ENCODE assay signal across 8 cellular contexts in genomic region chr3:157542711-157543485, GRCh38. TPM values are rescaled to one million over a fixed set of nuclear protein-coding genes. Genes with fewer than 3 reads are reported as not detected.
A peak's percentile ranks its signal among the peaks of the same experiment; 100 is the strongest.
DNase-seq lines count a peak whose midpoint lies in the region; ATAC-seq and TF ChIP-seq lines count a peak whose summit lies in the region.

No MANE protein-coding gene starts in this region.

- CTCF ChIA-PET in A673 (lab: Charles Lee): no interaction called here

- no peaks in the 10 kb centered on the region for H3K9me3 ChIP-seq in A673 (ENCODE audit: low read depth, low read length, poor library complexity, severe bottlenecking)
- H3K9me3 ChIP-seq in mucosa of descending colon: no peaks in the 10 kb centered on the region

- POLR2A ChIA-PET in A673 (lab: Charles Lee; ENCODE audit: low non-redundant PET): no interaction called here

- H3K27ac ChIP-seq in A673 (ENCODE audit: low read depth, low read length, poor library complexity, severe bottlenecking): no peak overlapping the region

- H3K4me1 ChIP-seq in A673 (ENCODE audit: insufficient read depth, low read length, poor library complexity, severe bottlenecking) (no peaks in the 10 kb centered on the region), mucosa of descending colon (ENCODE audit: low read depth) (no peaks in the 10 kb centered on the region)

- peak; percentile 97 for ATAC-seq in mucosa of descending colon
- no peak for ATAC-seq in GM18867 (IDR thresholded peaks at IDR 0.05; ENCODE audit: unreplicated experiment)

- TF ChIP-seq CTCF in A673 (conservative IDR thresholded peaks at IDR 0.05; ENCODE audit: low read depth, low read length) (no peak), epithelial cell of esophagus (IDR thresholded peaks at IDR 0.05; ENCODE audit: insufficient read depth, low read depth, low read length, missing control alignments) (peak; percentile 14), mucosa of descending colon (IDR thresholded peaks at IDR 0.05) (no peak)

- H3K4me3 ChIP-seq in A673 (ENCODE audit: low read depth, low read length, poor library complexity, severe bottlenecking): no peak overlapping the region
- peak overlapping the region; percentile 39 for H3K4me3 ChIP-seq in epithelial cell of esophagus (ENCODE audit: low read length)
- H3K4me3 ChIP-seq in mucosa of descending colon: no peak overlapping the region

- H3K36me3 ChIP-seq in A673 (ENCODE audit: insufficient read depth, low read length, poor library complexity, severe bottlenecking) (no peaks in the 10 kb centered on the region), mucosa of descending colon (ENCODE audit: low read depth) (no peaks in the 10 kb centered on the region)

- BruUV-seq in A673 (replicated peaks; lab: Mats Ljungman, UMichigan): no TSS peak

- peak; percentile 33 for DNase-seq in A673 (ENCODE audit: low spot score)
- peak; percentile 54 for DNase-seq in NCI-H146 treated with DMSO at 0.1 percent for 48 hours (lab: John Stamatoyannopoulos, UW; ENCODE audit: unreplicated experiment)
- DNase-seq in epithelial cell of esophagus (ENCODE audit: low read depth): peak; percentile 50
- DNase-seq in mucosa of descending colon: peak; percentile 82 to 89 (median 87)
- no peak for DNase-seq in effector CD8-positive, alpha-beta T cell (lab: John Stamatoyannopoulos, UW)
- DNase-seq in NCI-H345 treated with DMSO at 0.1 percent for 48 hours (lab: John Stamatoyannopoulos, UW; ENCODE audit: unreplicated experiment): no peak
- no peak for DNase-seq in stimulated activated CD4-positive, alpha-beta T cell treated with anti-CD3 and anti-CD28 coated beads, Interleukin-1b, Interleukin-23, amount 100 ng/mL, for 48 hours

- H3K27me3 ChIP-seq in A673 (replicated peaks; ENCODE audit: insufficient read depth, low read depth, low read length, poor library complexity): peaks cover 9% of the 10 kb centered on the region

- intact Hi-C loops in A673 (cut with micrococcal nuclease; ENCODE audit: unreplicated experiment): no loop called here
- intact Hi-C loops in mucosa of descending colon (cut with DNase I, micrococcal nuclease): no loop called here

RNA-seq across cellular contexts. Expression of gene VEPH1, which starts 39.7 kb away (rescaled TPM):
- 0.32 TPM in 1 of 2 replicates, not detected in the other for total RNA-seq in A673 (2021)
- 1 to 10 TPM; 1.5 to 6.3 (median 4.8) TPM for total RNA-seq in mucosa of descending colon

Comparison
In these comparisons a context has a peak if more than half of its experiments do, and no peak if none do; other contexts are left out.
1. DNase-seq: peak in A673 (single experiment), NCI-H146 treated with DMSO at 0.1 percent for 48 hours (single experiment), epithelial cell of esophagus (single experiment) and mucosa of descending colon (3 of 3); none in effector CD8-positive, alpha-beta T cell (single experiment), NCI-H345 treated with DMSO at 0.1 percent for 48 hours (single experiment) and stimulated activated CD4-positive, alpha-beta T cell treated with anti-CD3 and anti-CD28 coated beads, Interleukin-1b, Interleukin-23, amount 100 ng/mL, for 48 hours (single experiment).